ENCODE assay signal across 2 cellular contexts in the genomic region with DNA sequence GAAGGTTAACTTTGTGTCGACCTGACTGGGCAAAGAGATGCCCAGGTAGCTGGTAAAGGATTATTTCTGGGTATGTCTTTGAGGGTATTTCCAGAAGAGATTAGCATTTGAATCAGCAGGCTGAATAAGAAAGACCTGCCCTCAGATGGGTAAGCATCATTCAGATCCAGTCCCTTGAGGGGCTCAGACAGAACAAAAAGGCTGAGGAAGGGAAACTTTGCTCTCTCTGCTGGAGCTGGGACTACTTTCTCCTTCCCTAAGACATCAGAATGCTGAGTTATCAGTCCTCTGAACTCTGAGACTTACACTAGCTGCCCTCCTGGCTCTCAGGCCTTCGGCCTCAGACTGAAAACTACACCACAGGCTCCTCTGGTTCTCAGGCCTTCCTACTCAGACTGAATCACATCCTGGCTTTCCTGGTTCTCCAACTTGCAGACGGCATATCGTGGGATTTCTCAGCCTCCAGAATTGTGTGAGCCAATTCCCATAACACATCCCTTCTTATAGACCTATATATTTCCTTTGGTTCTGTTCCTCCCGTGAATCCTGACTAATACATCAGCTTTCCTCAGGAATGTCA.
TF ChIP-seq lines count a peak whose summit lies in the region.

No MANE protein-coding gene starts in this region.

TF ChIP-seq in IMR-90, 13 proteins besides CTCF, POLR2A, EP300 and RAD21:
- TF ChIP-seq MAFK (IDR thresholded peaks at IDR 0.05; ENCODE audit: low read depth, low read length): peak; percentile 43; the same call in 1 of the 2 replicates
- TF ChIP-seq RFX5 (IDR thresholded peaks at IDR 0.05; ENCODE audit: low read depth, low read length): no peak
- no peak for TF ChIP-seq CEBPB (IDR thresholded peaks at IDR 0.05; ENCODE audit: low read depth, low read length)
- TF ChIP-seq MXI1 (IDR thresholded peaks at IDR 0.05; ENCODE audit: borderline replicate concordance, low read depth, low read length): no peak
- TF ChIP-seq, protein P1, sequence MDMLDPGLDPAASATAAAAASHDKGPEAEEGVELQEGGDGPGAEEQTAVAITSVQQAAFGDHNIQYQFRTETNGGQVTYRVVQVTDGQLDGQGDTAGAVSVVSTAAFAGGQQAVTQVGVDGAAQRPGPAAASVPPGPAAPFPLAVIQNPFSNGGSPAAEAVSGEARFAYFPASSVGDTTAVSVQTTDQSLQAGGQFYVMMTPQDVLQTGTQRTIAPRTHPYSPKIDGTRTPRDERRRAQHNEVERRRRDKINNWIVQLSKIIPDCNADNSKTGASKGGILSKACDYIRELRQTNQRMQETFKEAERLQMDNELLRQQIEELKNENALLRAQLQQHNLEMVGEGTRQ (IDR thresholded peaks at IDR 0.05; ENCODE audit: low read depth, low read length): no peak
- TF ChIP-seq SMC3 (IDR thresholded peaks at IDR 0.05; ENCODE audit: low read depth, low read length): no peak
- TF ChIP-seq MAZ (IDR thresholded peaks at IDR 0.05; ENCODE audit: borderline replicate concordance, low read depth, low read length): no peak
- TF ChIP-seq BHLHE40 (IDR thresholded peaks at IDR 0.05; ENCODE audit: low read depth, low read length): no peak
- TF ChIP-seq, protein P2, sequence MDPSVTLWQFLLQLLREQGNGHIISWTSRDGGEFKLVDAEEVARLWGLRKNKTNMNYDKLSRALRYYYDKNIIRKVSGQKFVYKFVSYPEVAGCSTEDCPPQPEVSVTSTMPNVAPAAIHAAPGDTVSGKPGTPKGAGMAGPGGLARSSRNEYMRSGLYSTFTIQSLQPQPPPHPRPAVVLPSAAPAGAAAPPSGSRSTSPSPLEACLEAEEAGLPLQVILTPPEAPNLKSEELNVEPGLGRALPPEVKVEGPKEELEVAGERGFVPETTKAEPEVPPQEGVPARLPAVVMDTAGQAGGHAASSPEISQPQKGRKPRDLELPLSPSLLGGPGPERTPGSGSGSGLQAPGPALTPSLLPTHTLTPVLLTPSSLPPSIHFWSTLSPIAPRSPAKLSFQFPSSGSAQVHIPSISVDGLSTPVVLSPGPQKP (IDR thresholded peaks at IDR 0.05; ENCODE audit: borderline replicate concordance, low read depth, low read length): no peak
TF ChIP-seq in IMR-90: peak in this region for 1.

TF ChIP-seq in HepG2, 621 proteins besides CTCF, POLR2A, EP300 and RAD21:
- no peak for TF ChIP-seq ZFP37 (CRISPR knock-in tag; IDR thresholded peaks at IDR 0.05; ENCODE audit: borderline replicate concordance)
- TF ChIP-seq CHD4 (IDR thresholded peaks at IDR 0.05; ENCODE audit: borderline replicate concordance, low read length): no peak
- TF ChIP-seq HDAC1 (CRISPR knock-in tag; IDR thresholded peaks at IDR 0.05): no peak
- no peak for TF ChIP-seq ZNF703 (CRISPR knock-in tag; IDR thresholded peaks at IDR 0.05; ENCODE audit: borderline replicate concordance)
- no peak for TF ChIP-seq HNF4A (CRISPR knock-in tag; IDR thresholded peaks at IDR 0.05)
- no peak for TF ChIP-seq TBL1XR1 (IDR thresholded peaks at IDR 0.05; ENCODE audit: borderline replicate concordance, low read length, partially characterized antibody)
- TF ChIP-seq, protein P3, sequence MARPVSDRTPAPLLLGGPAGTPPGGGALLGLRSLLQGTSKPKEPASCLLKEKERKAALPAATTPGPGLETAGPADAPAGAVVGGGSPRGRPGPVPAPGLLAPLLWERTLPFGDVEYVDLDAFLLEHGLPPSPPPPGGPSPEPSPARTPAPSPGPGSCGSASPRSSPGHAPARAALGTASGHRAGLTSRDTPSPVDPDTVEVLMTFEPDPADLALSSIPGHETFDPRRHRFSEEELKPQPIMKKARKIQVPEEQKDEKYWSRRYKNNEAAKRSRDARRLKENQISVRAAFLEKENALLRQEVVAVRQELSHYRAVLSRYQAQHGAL (CRISPR knock-in tag; IDR thresholded peaks at IDR 0.05; ENCODE audit: not compliant biosample characterization): no peak
- no peak for TF ChIP-seq DPF2 (CRISPR knock-in tag; IDR thresholded peaks at IDR 0.05; ENCODE audit: borderline replicate concordance, low read depth)
- TF ChIP-seq, protein P4, sequence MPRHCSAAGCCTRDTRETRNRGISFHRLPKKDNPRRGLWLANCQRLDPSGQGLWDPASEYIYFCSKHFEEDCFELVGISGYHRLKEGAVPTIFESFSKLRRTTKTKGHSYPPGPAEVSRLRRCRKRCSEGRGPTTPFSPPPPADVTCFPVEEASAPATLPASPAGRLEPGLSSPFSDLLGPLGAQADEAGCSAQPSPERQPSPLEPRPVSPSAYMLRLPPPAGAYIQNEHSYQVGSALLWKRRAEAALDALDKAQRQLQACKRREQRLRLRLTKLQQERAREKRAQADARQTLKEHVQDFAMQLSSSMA (CRISPR knock-in tag; IDR thresholded peaks at IDR 0.05): no peak
- TF ChIP-seq NRL (CRISPR knock-in tag; IDR thresholded peaks at IDR 0.05; ENCODE audit: borderline replicate concordance): no peak
- TF ChIP-seq, protein P5, sequence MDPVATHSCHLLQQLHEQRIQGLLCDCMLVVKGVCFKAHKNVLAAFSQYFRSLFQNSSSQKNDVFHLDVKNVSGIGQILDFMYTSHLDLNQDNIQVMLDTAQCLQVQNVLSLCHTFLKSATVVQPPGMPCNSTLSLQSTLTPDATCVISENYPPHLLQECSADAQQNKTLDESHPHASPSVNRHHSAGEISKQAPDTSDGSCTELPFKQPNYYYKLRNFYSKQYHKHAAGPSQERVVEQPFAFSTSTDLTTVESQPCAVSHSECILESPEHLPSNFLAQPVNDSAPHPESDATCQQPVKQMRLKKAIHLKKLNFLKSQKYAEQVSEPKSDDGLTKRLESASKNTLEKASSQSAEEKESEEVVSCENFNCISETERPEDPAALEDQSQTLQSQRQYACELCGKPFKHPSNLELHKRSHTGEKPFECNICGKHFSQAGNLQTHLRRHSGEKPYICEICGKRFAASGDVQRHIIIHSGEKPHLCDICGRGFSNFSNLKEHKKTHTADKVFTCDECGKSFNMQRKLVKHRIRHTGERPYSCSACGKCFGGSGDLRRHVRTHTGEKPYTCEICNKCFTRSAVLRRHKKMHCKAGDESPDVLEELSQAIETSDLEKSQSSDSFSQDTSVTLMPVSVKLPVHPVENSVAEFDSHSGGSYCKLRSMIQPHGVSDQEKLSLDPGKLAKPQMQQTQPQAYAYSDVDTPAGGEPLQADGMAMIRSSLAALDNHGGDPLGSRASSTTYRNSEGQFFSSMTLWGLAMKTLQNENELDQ (CRISPR knock-in tag; IDR thresholded peaks at IDR 0.05; ENCODE audit: borderline replicate concordance): no peak
- no peak for TF ChIP-seq ZNF484 (CRISPR knock-in tag; IDR thresholded peaks at IDR 0.05; ENCODE audit: borderline replicate concordance, low read depth)
- no peak for TF ChIP-seq RBM39 (IDR thresholded peaks at IDR 0.05; ENCODE audit: low read depth, low read length, poor library complexity, severe bottlenecking)
- TF ChIP-seq TCF7L2 (IDR thresholded peaks at IDR 0.05; ENCODE audit: low read depth, low read length): no peak
- TF ChIP-seq, protein P6, sequence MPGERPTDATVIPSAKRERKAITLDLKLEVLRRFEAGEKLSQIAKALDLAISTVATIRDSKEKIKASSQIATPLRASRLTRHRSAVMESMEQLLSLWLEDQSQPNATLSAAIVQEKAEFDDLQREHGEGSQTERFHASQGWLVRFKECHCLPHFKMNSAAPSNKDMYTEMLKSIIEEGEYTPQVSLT (CRISPR knock-in tag; IDR thresholded peaks at IDR 0.05; ENCODE audit: borderline replicate concordance, low read depth): no peak
- TF ChIP-seq CBFB (CRISPR knock-in tag; IDR thresholded peaks at IDR 0.05): no peak
- TF ChIP-seq, protein P7, sequence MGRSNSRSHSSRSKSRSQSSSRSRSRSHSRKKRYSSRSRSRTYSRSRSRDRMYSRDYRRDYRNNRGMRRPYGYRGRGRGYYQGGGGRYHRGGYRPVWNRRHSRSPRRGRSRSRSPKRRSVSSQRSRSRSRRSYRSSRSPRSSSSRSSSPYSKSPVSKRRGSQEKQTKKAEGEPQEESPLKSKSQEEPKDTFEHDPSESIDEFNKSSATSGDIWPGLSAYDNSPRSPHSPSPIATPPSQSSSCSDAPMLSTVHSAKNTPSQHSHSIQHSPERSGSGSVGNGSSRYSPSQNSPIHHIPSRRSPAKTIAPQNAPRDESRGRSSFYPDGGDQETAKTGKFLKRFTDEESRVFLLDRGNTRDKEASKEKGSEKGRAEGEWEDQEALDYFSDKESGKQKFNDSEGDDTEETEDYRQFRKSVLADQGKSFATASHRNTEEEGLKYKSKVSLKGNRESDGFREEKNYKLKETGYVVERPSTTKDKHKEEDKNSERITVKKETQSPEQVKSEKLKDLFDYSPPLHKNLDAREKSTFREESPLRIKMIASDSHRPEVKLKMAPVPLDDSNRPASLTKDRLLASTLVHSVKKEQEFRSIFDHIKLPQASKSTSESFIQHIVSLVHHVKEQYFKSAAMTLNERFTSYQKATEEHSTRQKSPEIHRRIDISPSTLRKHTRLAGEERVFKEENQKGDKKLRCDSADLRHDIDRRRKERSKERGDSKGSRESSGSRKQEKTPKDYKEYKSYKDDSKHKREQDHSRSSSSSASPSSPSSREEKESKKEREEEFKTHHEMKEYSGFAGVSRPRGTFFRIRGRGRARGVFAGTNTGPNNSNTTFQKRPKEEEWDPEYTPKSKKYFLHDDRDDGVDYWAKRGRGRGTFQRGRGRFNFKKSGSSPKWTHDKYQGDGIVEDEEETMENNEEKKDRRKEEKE (IDR thresholded peaks at IDR 0.05): no peak
- no peak for TF ChIP-seq RARA (CRISPR knock-in tag; IDR thresholded peaks at IDR 0.05)
